Comparison of ENCODE assay signal across 8 cellular contexts in genomic region chr1:228081144-228081543, GRCh38. TPM values are rescaled to one million over a fixed set of nuclear protein-coding genes. Genes with fewer than 3 reads are reported as not detected.
DNase-seq lines count a peak whose midpoint lies in the region; ATAC-seq, FAIRE-seq and TF ChIP-seq lines count a peak whose summit lies in the region.

No MANE protein-coding gene starts in this region.

- no peak overlapping the region for H3K4ac ChIP-seq in H9 (ENCODE audit: low read depth, low read length)

- H3K23me2 ChIP-seq in H9 (ENCODE audit: insufficient read length, low read depth, low read length, poor library complexity, severe bottlenecking) = peaks cover 10% of the 10 kb centered on the region

- no peak overlapping the region for H2BK120ac ChIP-seq in H9 (ENCODE audit: low read depth, low read length, poor library complexity, severe bottlenecking)

- no peak overlapping the region for H2BK15ac ChIP-seq in H9 (ENCODE audit: low read depth, low read length)

- POLR2A ChIA-PET in activated B cell treated with CpG ODN at 0.5 μM for 24 hours (lab: Charles Lee) = interaction anchor here (0.6 to 2.6 kb wide), 4 partner anchors 59 to 539 kb away, joined by 3 to 26 read pairs (median 12); partner anchors contain the start of genes GUK1, IBA57 and TRIM11

- no peak overlapping the region for H3K18ac ChIP-seq in H9 (ENCODE audit: insufficient read length, low read depth, low read length)

- H3K4me1 ChIP-seq in H9 (ENCODE audit: insufficient read depth, low read length) (peaks cover 6% of the 10 kb centered on the region), left ventricle myocardium inferior (peaks cover 51% of the 10 kb centered on the region)

- no peaks in the 10 kb centered on the region for H4K20me1 ChIP-seq in H9 (ENCODE audit: control insufficient read depth, insufficient read depth, insufficient read length)

- peaks cover 19% of the 10 kb centered on the region; the same call in 1 of the 2 replicates for H3K27me3 ChIP-seq in H9 (ENCODE audit: insufficient read depth, low read length)
- H3K27me3 ChIP-seq in left ventricle myocardium inferior (ENCODE audit: low read depth) = no peaks in the 10 kb centered on the region

- no peak overlapping the region for H2BK12ac ChIP-seq in H9 (ENCODE audit: insufficient read length, low read depth, low read length)

- no peak overlapping the region for H2AFZ ChIP-seq in H9 (ENCODE audit: low read length)

- H3K27me3 Mint-ChIP-seq in H9 (ENCODE audit: low read depth) (peaks cover 48% of the 10 kb centered on the region), activated B cell treated with CpG ODN at 0.5 μM for 24 hours (no peaks in the 10 kb centered on the region)

- no peak overlapping the region for H4K8ac ChIP-seq in H9 (replicated peaks; ENCODE audit: insufficient read length, low read depth, low read length)

- H3K27ac Mint-ChIP-seq in H9 (no peak overlapping the region), activated B cell treated with CpG ODN at 0.5 μM for 24 hours (no peak overlapping the region)

- H3K9me3 ChIP-seq in H9 (ENCODE audit: control insufficient read depth, low read depth, low read length) (no peaks in the 10 kb centered on the region), left ventricle myocardium inferior (replicated peaks) (no peaks in the 10 kb centered on the region)

- peaks cover 14% of the 10 kb centered on the region for H3K79me1 ChIP-seq in H9 (ENCODE audit: insufficient read depth, low read depth, low read length, poor library complexity, severe bottlenecking)

- no peak overlapping the region for H2BK5ac ChIP-seq in H9 (ENCODE audit: insufficient read length, low read length)

- H3K9ac ChIP-seq in H9 (ENCODE audit: extremely low read depth, insufficient read length, low read length) = no peak overlapping the region

- H3K36me3 Mint-ChIP-seq in H9 (ENCODE audit: insufficient read depth in 1 of 3, low read depth in 3 of 3) (peaks cover 5 to 19% (median 10%) of the 10 kb centered on the region in 3 experiments), activated B cell treated with CpG ODN at 0.5 μM for 24 hours (ENCODE audit: low read depth) (peaks cover 18% of the 10 kb centered on the region)

- H2AK5ac ChIP-seq in H9 (ENCODE audit: insufficient read length, low read length) = no peak overlapping the region

- H4K91ac ChIP-seq in H9 (ENCODE audit: insufficient read length, low read depth, low read length) = no peak overlapping the region

- H3K79me2 ChIP-seq in H9 (ENCODE audit: insufficient read depth, low read length) = peaks cover 31% of the 10 kb centered on the region

- no peak overlapping the region for H3K27ac ChIP-seq in H9 (ENCODE audit: insufficient read length, low read depth, low read length)
- H3K27ac ChIP-seq in left ventricle myocardium inferior (replicated peaks) = no peak overlapping the region
- H3K27ac ChIP-seq in skin epidermis = peak overlapping the region in 5 of 21 experiments; percentile 92 to 100 (median 98)

- no peak overlapping the region for H2BK20ac ChIP-seq in H9 (ENCODE audit: low read depth, low read length, poor library complexity, severe bottlenecking)

- H3K14ac ChIP-seq in H9 (ENCODE audit: insufficient read depth, low read length) = no peak overlapping the region

- DNase-seq in H9 = no peak
- DNase-seq in activated B cell treated with CpG ODN at 0.5 μM for 24 hours = no peak
- peak; percentile 14 for DNase-seq in left ventricle myocardium inferior
- DNase-seq in GM19239 (ENCODE audit: insufficient read length, low spot score) = no peak
- no peak for DNase-seq in NCI-H345 (lab: John Stamatoyannopoulos, UW)
- DNase-seq in HUDEP-2 (lab: John Stamatoyannopoulos, UW; ENCODE audit: unreplicated experiment in 76 of 76) = no peak

- H3K4me3 Mint-ChIP-seq in H9 = peak overlapping the region; percentile 85 to 97
- peak overlapping the region; percentile 84 for H3K4me3 Mint-ChIP-seq in activated B cell treated with CpG ODN at 0.5 μM for 24 hours

- TF ChIP-seq CTCF in H9 (conservative IDR thresholded peaks at IDR 0.05) = no peak
- TF ChIP-seq CTCF in activated B cell treated with CpG ODN at 0.5 μM for 24 hours (IDR thresholded peaks at IDR 0.05) = no peak
- TF ChIP-seq CTCF in left ventricle myocardium inferior (IDR thresholded peaks at IDR 0.05; ENCODE audit: borderline replicate concordance) = no peak

- H3T11ph ChIP-seq in H9 (ENCODE audit: low read length) = no peak overlapping the region

- H3K9me3 Mint-ChIP-seq in H9 (0 out of 5 replicates have a peak, but pooled peaks cover 0 to 3% of the 10 kb centered on the region in 2 experiments), activated B cell treated with CpG ODN at 0.5 μM for 24 hours (no peaks in the 10 kb centered on the region)

- peaks cover 42 to 50% of the 10 kb centered on the region in 2 experiments for H3K4me1 Mint-ChIP-seq in H9
- H3K4me1 Mint-ChIP-seq in activated B cell treated with CpG ODN at 0.5 μM for 24 hours = peaks cover 35% of the 10 kb centered on the region

- peak overlapping the region; percentile 16 for H3K4me2 ChIP-seq in H9 (ENCODE audit: insufficient read depth, insufficient read length, low read length)

- FAIRE-seq in GM19239 (lab: Jason Lieb, UNC) = no peak

- no peak overlapping the region for H3K56ac ChIP-seq in H9 (ENCODE audit: insufficient read length, low read depth, low read length)

- no peak overlapping the region for H4K5ac ChIP-seq in H9 (ENCODE audit: insufficient read length, low read depth, low read length)

- no CpG with 5 or more reads among the region's 7 CpGs for WGBS in H9 (ENCODE audit: extremely low coverage, insufficient read length, low lambda C conversion rate)

- no peak for ATAC-seq in activated B cell treated with CpG ODN at 0.5 μM for 24 hours (ENCODE audit: low read depth)
- no peak for ATAC-seq in GM18861 (IDR thresholded peaks at IDR 0.05; ENCODE audit: unreplicated experiment)

- intact Hi-C loops in activated B cell treated with CpG ODN at 0.5 μM for 24 hours (cut with micrococcal nuclease) (loop anchor here (10.0 kb wide), 1 partner anchor 1424 kb away; the partner anchor contains the start of gene NUP133), left ventricle myocardium inferior (cut with micrococcal nuclease) (no loop called here)

- H3K4me3 ChIP-seq in left ventricle myocardium inferior = peak overlapping the region; percentile 100
- H3K4me3 ChIP-seq in skin epidermis = peak overlapping the region; percentile 64 to 97 (median 91)

- H3K23ac ChIP-seq in H9 (ENCODE audit: insufficient read length, low read depth, low read length) = no peak overlapping the region

- no peaks in the 10 kb centered on the region for H3K36me3 ChIP-seq in left ventricle myocardium inferior

- CTCF ChIA-PET in activated B cell treated with CpG ODN at 0.5 μM for 24 hours (lab: Charles Lee) = no interaction called here

RNA-seq across cellular contexts. Expression of gene ARF1, which starts 1.4 kb away (rescaled TPM):
- 258 and 279 TPM in 2 replicates for total RNA-seq in H9 (2021)
- 209 and 213 TPM in 2 replicates for total RNA-seq in activated B cell treated with CpG ODN at 0.5 μM for 24 hours
- total RNA-seq in left ventricle myocardium inferior = 294 TPM

RNA-seq across cellular contexts. Expression of gene C1orf35, which starts 22.0 kb away (rescaled TPM):
- total RNA-seq in H9 (2021) (31.0 and 31.3 TPM in 2 replicates), activated B cell treated with CpG ODN at 0.5 μM for 24 hours (11.9 and 13.3 TPM in 2 replicates), left ventricle myocardium inferior (7.1 TPM)

RNA-seq across cellular contexts. Expression of gene MRPL55, which starts 28.0 kb away (rescaled TPM):
- total RNA-seq in H9 (2021) (56.9 and 62.3 TPM in 2 replicates), activated B cell treated with CpG ODN at 0.5 μM for 24 hours (34.0 and 34.3 TPM in 2 replicates), left ventricle myocardium inferior (51.0 TPM)

RNA-seq across cellular contexts. Expression of gene GUK1, which starts 58.9 kb away (rescaled TPM):
- total RNA-seq in H9 (2021) (88.2 and 94.3 TPM in 2 replicates), activated B cell treated with CpG ODN at 0.5 μM for 24 hours (104 and 119 TPM in 2 replicates), left ventricle myocardium inferior (150 TPM)
